ENCODE assay signal across 1 cellular context in the genomic region with DNA sequence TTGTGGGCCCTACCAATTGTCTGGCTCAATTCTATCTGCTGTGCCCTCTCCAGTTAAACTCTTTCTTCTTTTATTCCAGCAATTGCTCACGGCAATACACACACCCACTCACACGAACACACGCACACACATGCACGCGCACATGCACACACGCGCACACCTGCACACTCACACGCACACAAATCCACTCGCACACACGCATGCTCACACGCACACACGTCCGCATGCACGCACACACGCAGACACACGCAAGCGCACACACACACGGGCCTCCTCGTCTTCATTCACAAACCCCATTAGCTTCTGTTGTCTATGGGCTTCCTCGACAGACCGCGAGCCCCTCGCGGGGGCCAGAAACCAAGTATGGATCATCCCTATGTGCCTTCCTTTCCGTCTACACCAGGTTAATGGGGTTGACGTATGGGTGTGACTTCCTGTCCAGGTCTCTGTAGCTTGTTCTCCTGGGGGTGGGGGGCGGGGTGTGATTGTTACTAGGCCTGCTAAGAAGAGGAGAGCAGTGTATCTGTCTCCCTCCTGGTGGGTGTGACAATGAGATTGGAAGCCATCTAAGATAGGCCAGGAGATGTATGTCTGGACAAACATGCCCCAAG.
A peak's percentile ranks its signal among the peaks of the same experiment; 100 is the strongest.
TF ChIP-seq lines count a peak whose summit lies in the region.

No MANE protein-coding gene starts in this region.

TF ChIP-seq in K562, 482 proteins besides CTCF, POLR2A, EP300 and RAD21 (continued from another document and continues in another):
- TF ChIP-seq, protein P1, sequence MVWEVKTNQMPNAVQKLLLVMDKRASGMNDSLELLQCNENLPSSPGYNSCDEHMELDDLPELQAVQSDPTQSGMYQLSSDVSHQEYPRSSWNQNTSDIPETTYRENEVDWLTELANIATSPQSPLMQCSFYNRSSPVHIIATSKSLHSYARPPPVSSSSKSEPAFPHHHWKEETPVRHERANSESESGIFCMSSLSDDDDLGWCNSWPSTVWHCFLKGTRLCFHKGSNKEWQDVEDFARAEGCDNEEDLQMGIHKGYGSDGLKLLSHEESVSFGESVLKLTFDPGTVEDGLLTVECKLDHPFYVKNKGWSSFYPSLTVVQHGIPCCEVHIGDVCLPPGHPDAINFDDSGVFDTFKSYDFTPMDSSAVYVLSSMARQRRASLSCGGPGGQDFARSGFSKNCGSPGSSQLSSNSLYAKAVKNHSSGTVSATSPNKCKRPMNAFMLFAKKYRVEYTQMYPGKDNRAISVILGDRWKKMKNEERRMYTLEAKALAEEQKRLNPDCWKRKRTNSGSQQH (CRISPR knock-in tag; IDR thresholded peaks at IDR 0.05): no peak
- TF ChIP-seq, protein P2, sequence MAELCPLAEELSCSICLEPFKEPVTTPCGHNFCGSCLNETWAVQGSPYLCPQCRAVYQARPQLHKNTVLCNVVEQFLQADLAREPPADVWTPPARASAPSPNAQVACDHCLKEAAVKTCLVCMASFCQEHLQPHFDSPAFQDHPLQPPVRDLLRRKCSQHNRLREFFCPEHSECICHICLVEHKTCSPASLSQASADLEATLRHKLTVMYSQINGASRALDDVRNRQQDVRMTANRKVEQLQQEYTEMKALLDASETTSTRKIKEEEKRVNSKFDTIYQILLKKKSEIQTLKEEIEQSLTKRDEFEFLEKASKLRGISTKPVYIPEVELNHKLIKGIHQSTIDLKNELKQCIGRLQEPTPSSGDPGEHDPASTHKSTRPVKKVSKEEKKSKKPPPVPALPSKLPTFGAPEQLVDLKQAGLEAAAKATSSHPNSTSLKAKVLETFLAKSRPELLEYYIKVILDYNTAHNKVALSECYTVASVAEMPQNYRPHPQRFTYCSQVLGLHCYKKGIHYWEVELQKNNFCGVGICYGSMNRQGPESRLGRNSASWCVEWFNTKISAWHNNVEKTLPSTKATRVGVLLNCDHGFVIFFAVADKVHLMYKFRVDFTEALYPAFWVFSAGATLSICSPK (IDR thresholded peaks at IDR 0.05; ENCODE audit: borderline replicate concordance): peak; percentile 61; the same call in 1 of the 2 replicates
- TF ChIP-seq SMARCA4 (IDR thresholded peaks at IDR 0.05) (no peak), KHSRP (IDR thresholded peaks at IDR 0.05) (no peak), SP1 (CRISPR knock-in tag; IDR thresholded peaks at IDR 0.05) (0 out of 2 replicates have a peak, but pooled peaks have one; percentile 2), NCOA4 (IDR thresholded peaks at IDR 0.05; ENCODE audit: partially characterized antibody) (no peak), ZNF445 (CRISPR knock-in tag; IDR thresholded peaks at IDR 0.05; ENCODE audit: low read depth) (no peak), HNRNPLL (IDR thresholded peaks at IDR 0.05; ENCODE audit: low read depth, low read length, poor library complexity, severe bottlenecking) (no peak), DMBX1 (CRISPR knock-in tag; IDR thresholded peaks at IDR 0.05; ENCODE audit: borderline replicate concordance) (no peak), ZNF175 (CRISPR knock-in tag; IDR thresholded peaks at IDR 0.05; ENCODE audit: low read depth) (no peak), ZNF77 (CRISPR knock-in tag; IDR thresholded peaks at IDR 0.05) (no peak), MAZ (CRISPR knock-in tag; conservative IDR thresholded peaks at IDR 0.05 in 1 of 2, IDR thresholded peaks at IDR 0.05 in 1 of 2) (no peak), ESRRB (CRISPR knock-in tag; IDR thresholded peaks at IDR 0.05; ENCODE audit: borderline replicate concordance) (no peak), BHLHE40 (IDR thresholded peaks at IDR 0.05; ENCODE audit: low read length) (no peak; the same call in 1 of the 2 replicates), DPF2 (IDR thresholded peaks at IDR 0.05) (no peak; the same call in 1 of the 2 replicates), KAT2B (IDR thresholded peaks at IDR 0.05; ENCODE audit: low read depth, low read length) (no peak), MCM3 (IDR thresholded peaks at IDR 0.05) (no peak), HDAC6 (IDR thresholded peaks at IDR 0.05; ENCODE audit: low read depth, low read length) (no peak), PHF21A (IDR thresholded peaks at IDR 0.05; ENCODE audit: borderline replicate concordance, low read depth) (no peak), RBM14 (IDR thresholded peaks at IDR 0.05; ENCODE audit: borderline replicate concordance, insufficient read depth, low read depth, low read length) (no peak), ILF3 (IDR thresholded peaks at IDR 0.05; ENCODE audit: borderline replicate concordance) (no peak), PHF8 (IDR thresholded peaks at IDR 0.05; ENCODE audit: borderline replicate concordance, low read length) (no peak), SNRNP70 (optimal IDR thresholded peaks at IDR 0.05; ENCODE audit: low read depth, low read length) (no peak), WHSC1 (IDR thresholded peaks at IDR 0.05; ENCODE audit: low read length) (no peak), TARDBP (IDR thresholded peaks at IDR 0.05) (0 out of 2 replicates have a peak, but pooled peaks have one; percentile 24), HDAC2 (IDR thresholded peaks at IDR 0.05) (0 out of 2 replicates have a peak, but pooled peaks have one; percentile 8), MYBL2 (IDR thresholded peaks at IDR 0.05; ENCODE audit: low read depth) (peak; percentile 13; the same call in 1 of the 2 replicates), MYBL2 (CRISPR knock-in tag; IDR thresholded peaks at IDR 0.05; ENCODE audit: borderline replicate concordance) (no peak), MXI1 (IDR thresholded peaks at IDR 0.05; ENCODE audit: low read depth, low read length) (no peak), FUS (optimal IDR thresholded peaks at IDR 0.05; ENCODE audit: low read depth, low read length) (no peak), HCFC1 (IDR thresholded peaks at IDR 0.05; ENCODE audit: low read depth, low read length) (no peak), JUND (IDR thresholded peaks at IDR 0.05; ENCODE audit: borderline replicate concordance, low read depth, low read length) (no peak), JUND (tag; IDR thresholded peaks at IDR 0.05; ENCODE audit: borderline replicate concordance, low read depth, low read length) (no peak; the same call in 2 of the 3 replicates), ETV1 (tag; conservative IDR thresholded peaks at IDR 0.05; ENCODE audit: low read depth) (0 out of 2 replicates have a peak, but pooled peaks have one; percentile 16), FOXM1 (IDR thresholded peaks at IDR 0.05; ENCODE audit: low read depth) (no peak), FOXM1 (CRISPR knock-in tag; IDR thresholded peaks at IDR 0.05; ENCODE audit: low read depth) (no peak)
- TF ChIP-seq, protein P3, sequence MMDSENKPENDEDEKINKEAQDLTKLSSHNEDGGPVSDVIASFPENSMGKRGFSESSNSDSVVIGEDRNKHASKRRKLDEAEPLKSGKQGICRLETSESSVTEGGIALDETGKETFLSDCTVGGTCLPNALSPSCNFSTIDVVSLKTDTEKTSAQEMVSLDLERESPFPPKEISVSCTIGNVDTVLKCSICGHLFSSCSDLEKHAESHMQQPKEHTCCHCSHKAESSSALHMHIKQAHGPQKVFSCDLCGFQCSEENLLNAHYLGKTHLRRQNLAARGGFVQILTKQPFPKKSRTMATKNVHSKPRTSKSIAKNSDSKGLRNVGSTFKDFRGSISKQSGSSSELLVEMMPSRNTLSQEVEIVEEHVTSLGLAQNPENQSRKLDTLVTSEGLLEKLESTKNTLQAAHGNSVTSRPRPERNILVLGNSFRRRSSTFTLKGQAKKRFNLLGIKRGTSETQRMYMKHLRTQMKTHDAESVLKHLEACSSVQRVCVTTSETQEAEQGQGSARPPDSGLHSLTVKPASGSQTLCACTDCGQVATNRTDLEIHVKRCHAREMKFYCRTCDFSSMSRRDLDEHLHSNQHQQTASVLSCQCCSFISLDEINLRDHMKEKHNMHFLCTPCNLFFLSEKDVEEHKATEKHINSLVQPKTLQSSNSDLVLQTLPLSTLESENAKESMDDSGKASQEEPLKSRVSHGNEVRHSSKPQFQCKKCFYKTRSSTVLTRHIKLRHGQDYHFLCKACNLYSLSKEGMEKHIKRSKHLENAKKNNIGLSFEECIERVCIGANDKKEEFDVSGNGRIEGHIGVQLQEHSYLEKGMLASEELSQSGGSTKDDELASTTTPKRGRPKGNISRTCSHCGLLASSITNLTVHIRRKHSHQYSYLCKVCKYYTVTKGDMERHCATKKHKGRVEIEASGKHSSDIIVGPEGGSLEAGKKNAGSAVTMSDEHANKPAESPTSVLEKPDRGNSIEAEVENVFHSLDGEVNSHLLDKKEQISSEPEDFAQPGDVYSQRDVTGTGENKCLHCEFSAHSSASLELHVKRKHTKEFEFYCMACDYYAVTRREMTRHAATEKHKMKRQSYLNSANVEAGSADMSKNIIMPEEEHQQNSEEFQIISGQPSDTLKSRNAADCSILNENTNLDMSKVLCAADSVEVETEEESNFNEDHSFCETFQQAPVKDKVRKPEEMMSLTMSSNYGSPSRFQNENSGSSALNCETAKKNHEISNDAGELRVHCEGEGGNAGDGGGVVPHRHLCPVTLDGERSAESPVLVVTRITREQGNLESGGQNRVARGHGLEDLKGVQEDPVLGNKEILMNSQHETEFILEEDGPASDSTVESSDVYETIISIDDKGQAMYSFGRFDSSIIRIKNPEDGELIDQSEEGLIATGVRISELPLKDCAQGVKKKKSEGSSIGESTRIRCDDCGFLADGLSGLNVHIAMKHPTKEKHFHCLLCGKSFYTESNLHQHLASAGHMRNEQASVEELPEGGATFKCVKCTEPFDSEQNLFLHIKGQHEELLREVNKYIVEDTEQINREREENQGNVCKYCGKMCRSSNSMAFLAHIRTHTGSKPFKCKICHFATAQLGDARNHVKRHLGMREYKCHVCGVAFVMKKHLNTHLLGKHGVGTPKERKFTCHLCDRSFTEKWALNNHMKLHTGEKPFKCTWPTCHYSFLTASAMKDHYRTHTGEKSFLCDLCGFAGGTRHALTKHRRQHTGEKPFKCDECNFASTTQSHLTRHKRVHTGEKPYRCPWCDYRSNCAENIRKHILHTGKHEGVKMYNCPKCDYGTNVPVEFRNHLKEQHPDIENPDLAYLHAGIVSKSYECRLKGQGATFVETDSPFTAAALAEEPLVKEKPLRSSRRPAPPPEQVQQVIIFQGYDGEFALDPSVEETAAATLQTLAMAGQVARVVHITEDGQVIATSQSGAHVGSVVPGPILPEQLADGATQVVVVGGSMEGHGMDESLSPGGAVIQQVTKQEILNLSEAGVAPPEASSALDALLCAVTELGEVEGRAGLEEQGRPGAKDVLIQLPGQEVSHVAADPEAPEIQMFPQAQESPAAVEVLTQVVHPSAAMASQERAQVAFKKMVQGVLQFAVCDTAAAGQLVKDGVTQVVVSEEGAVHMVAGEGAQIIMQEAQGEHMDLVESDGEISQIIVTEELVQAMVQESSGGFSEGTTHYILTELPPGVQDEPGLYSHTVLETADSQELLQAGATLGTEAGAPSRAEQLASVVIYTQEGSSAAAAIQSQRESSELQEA (IDR thresholded peaks at IDR 0.05; ENCODE audit: low read depth): peak; percentile 31; the same call in 1 of the 2 replicates
- TF ChIP-seq, protein P4, sequence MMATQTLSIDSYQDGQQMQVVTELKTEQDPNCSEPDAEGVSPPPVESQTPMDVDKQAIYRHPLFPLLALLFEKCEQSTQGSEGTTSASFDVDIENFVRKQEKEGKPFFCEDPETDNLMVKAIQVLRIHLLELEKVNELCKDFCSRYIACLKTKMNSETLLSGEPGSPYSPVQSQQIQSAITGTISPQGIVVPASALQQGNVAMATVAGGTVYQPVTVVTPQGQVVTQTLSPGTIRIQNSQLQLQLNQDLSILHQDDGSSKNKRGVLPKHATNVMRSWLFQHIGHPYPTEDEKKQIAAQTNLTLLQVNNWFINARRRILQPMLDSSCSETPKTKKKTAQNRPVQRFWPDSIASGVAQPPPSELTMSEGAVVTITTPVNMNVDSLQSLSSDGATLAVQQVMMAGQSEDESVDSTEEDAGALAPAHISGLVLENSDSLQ (IDR thresholded peaks at IDR 0.05): no peak
- TF ChIP-seq, protein P5, sequence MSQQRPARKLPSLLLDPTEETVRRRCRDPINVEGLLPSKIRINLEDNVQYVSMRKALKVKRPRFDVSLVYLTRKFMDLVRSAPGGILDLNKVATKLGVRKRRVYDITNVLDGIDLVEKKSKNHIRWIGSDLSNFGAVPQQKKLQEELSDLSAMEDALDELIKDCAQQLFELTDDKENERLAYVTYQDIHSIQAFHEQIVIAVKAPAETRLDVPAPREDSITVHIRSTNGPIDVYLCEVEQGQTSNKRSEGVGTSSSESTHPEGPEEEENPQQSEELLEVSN (IDR thresholded peaks at IDR 0.05; ENCODE audit: borderline replicate concordance in 1 of 2, extremely low read depth in 1 of 2, insufficient read depth in 1 of 2, insufficient read length in 1 of 2, low read depth in 1 of 2, low read length in 1 of 2, poor library complexity in 1 of 2, severe bottlenecking in 1 of 2): peak in 1 of 2 experiments; percentile 24
- TF ChIP-seq, protein P6, sequence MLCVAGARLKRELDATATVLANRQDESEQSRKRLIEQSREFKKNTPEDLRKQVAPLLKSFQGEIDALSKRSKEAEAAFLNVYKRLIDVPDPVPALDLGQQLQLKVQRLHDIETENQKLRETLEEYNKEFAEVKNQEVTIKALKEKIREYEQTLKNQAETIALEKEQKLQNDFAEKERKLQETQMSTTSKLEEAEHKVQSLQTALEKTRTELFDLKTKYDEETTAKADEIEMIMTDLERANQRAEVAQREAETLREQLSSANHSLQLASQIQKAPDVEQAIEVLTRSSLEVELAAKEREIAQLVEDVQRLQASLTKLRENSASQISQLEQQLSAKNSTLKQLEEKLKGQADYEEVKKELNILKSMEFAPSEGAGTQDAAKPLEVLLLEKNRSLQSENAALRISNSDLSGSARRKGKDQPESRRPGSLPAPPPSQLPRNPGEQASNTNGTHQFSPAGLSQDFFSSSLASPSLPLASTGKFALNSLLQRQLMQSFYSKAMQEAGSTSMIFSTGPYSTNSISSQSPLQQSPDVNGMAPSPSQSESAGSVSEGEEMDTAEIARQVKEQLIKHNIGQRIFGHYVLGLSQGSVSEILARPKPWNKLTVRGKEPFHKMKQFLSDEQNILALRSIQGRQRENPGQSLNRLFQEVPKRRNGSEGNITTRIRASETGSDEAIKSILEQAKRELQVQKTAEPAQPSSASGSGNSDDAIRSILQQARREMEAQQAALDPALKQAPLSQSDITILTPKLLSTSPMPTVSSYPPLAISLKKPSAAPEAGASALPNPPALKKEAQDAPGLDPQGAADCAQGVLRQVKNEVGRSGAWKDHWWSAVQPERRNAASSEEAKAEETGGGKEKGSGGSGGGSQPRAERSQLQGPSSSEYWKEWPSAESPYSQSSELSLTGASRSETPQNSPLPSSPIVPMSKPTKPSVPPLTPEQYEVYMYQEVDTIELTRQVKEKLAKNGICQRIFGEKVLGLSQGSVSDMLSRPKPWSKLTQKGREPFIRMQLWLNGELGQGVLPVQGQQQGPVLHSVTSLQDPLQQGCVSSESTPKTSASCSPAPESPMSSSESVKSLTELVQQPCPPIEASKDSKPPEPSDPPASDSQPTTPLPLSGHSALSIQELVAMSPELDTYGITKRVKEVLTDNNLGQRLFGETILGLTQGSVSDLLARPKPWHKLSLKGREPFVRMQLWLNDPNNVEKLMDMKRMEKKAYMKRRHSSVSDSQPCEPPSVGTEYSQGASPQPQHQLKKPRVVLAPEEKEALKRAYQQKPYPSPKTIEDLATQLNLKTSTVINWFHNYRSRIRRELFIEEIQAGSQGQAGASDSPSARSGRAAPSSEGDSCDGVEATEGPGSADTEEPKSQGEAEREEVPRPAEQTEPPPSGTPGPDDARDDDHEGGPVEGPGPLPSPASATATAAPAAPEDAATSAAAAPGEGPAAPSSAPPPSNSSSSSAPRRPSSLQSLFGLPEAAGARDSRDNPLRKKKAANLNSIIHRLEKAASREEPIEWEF (CRISPR knock-in tag; IDR thresholded peaks at IDR 0.05): no peak
- TF ChIP-seq, protein P7, sequence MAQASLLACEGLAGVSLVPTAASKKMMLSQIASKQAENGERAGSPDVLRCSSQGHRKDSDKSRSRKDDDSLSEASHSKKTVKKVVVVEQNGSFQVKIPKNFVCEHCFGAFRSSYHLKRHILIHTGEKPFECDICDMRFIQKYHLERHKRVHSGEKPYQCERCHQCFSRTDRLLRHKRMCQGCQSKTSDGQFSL (CRISPR knock-in tag; IDR thresholded peaks at IDR 0.05): no peak
- TF ChIP-seq, protein P7 (tag; IDR thresholded peaks at IDR 0.05): no peak
